In genomic region chr22:47198801-47199251, GRCh38 we compare ENCODE assay signal across 9 cellular contexts.
"Had no signal": no experiment of that assay in that cellular context is flagged by ENCODE, and none has a peak within 500 bp of the region (broad histone marks: within the 10 kb centered on the region; RNA-seq: fewer than 3 reads in every experiment).

No MANE protein-coding gene starts in this region.

- H3K4me1 ChIP-seq: tibial artery had no signal

- H3K27ac ChIP-seq: heart right ventricle, neutrophil, tibial artery had no signal

- H3K9me3 ChIP-seq: heart right ventricle, neutrophil, tibial artery had no signal

- H3K36me3 ChIP-seq: heart right ventricle, neutrophil, tibial artery had no signal

- H3K4me3 ChIP-seq: heart right ventricle, tibial artery had no signal

- DNase-seq: activated B cell treated with CpG ODN at 0.5 μM for 24 hours; activated CD4-positive, alpha-beta T cell treated with anti-CD3 and anti-CD28 coated beads, Interleukin-2, amount 50 U/mL, for 1 hour; activated naive CD8-positive, alpha-beta T cell treated with anti-CD3 and anti-CD28 coated beads for 36 hours; heart right ventricle; islet precursor cell; stimulated activated CD4-positive, alpha-beta T cell treated with anti-CD3 and anti-CD28 coated beads, Interleukin-4, amount 100 ng/mL, for 1 hour; T-helper 17 cell had no signal

- H3K27me3 ChIP-seq: neutrophil had no signal
